Comparison of ENCODE assay signal across 1 cellular context in the genomic region with DNA sequence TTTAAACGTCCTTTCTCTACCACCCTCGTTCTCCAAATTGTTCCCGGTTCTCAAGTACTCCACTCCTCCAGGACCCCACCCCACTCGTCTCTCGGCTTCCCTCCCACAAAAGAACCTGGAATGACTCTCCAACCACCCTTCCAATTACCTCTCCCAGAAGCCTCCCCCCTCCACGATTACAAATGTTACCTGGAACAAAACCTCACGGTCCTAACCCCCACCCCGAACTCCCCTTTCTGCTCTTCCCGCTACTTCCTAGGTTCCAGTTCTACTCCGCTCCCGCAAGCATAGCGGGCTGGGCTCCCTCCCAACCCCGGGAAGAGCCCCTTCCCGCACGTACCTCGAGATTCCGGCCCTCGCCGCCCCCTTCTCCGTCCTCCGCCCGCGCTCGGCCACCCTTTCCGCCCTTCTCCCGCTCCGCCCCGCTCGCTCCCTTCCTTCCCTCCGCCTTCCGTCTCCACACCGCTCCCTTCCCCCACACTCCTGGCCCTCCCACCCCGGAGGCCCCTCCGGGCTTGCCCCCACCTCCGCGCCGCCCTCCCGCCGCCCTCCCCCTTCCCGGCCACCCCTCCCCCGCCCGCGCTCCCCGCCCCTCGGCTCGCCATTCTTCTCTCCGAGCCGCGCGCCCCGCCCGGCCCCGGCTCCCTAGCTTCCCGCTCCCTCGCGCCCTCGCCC.
TF ChIP-seq lines count a peak whose summit lies in the region.

No MANE protein-coding gene starts in this region.

TF ChIP-seq in HepG2, 621 proteins besides CTCF, POLR2A, EP300 and RAD21 (continued from another document and continues in another):
- TF ChIP-seq TRAFD1 (CRISPR knock-in tag; IDR thresholded peaks at IDR 0.05; ENCODE audit: borderline replicate concordance) (no peak), CC2D1A (CRISPR knock-in tag; IDR thresholded peaks at IDR 0.05) (0 out of 2 replicates have a peak, but pooled peaks have one; percentile 65), CREBL2 (CRISPR knock-in tag; IDR thresholded peaks at IDR 0.05; ENCODE audit: borderline replicate concordance) (no peak), ZFP41 (CRISPR knock-in tag; IDR thresholded peaks at IDR 0.05; ENCODE audit: borderline replicate concordance) (0 out of 2 replicates have a peak, but pooled peaks have one; percentile 44), PHB2 (IDR thresholded peaks at IDR 0.05; ENCODE audit: partially characterized antibody) (no peak), NONO (IDR thresholded peaks at IDR 0.05) (no peak), NONO (CRISPR knock-in tag; conservative IDR thresholded peaks at IDR 0.05) (0 out of 2 replicates have a peak, but pooled peaks have one; percentile 43), HOXA7 (CRISPR knock-in tag; IDR thresholded peaks at IDR 0.05) (peak; percentile 82; the same call in 1 of the 2 replicates), HNF1B (CRISPR knock-in tag; IDR thresholded peaks at IDR 0.05) (peak; percentile 33; the same call in 1 of the 2 replicates), ZNF609 (CRISPR knock-in tag; IDR thresholded peaks at IDR 0.05; ENCODE audit: borderline replicate concordance) (peak; percentile 30), ZNF550 (CRISPR knock-in tag; IDR thresholded peaks at IDR 0.05; ENCODE audit: borderline replicate concordance) (no peak), ATF7 (IDR thresholded peaks at IDR 0.05) (no peak), ATF7 (CRISPR knock-in tag; IDR thresholded peaks at IDR 0.05) (no peak), NRL (CRISPR knock-in tag; IDR thresholded peaks at IDR 0.05; ENCODE audit: borderline replicate concordance) (peak; percentile 65; the same call in 1 of the 2 replicates), SIX1 (CRISPR knock-in tag; IDR thresholded peaks at IDR 0.05; ENCODE audit: borderline replicate concordance) (no peak), KMT2A (CRISPR knock-in tag; IDR thresholded peaks at IDR 0.05) (no peak), ZNF230 (CRISPR knock-in tag; IDR thresholded peaks at IDR 0.05) (0 out of 2 replicates have a peak, but pooled peaks have one; percentile 2), FOXK1 (CRISPR knock-in tag; IDR thresholded peaks at IDR 0.05; ENCODE audit: borderline replicate concordance, low read depth) (no peak), ZNF552 (CRISPR knock-in tag; IDR thresholded peaks at IDR 0.05; ENCODE audit: borderline replicate concordance) (0 out of 2 replicates have a peak, but pooled peaks have one; percentile 33), XBP1 (CRISPR knock-in tag; IDR thresholded peaks at IDR 0.05) (no peak), ZNF780A (CRISPR knock-in tag; IDR thresholded peaks at IDR 0.05) (no peak), PRMT3 (CRISPR knock-in tag; IDR thresholded peaks at IDR 0.05; ENCODE audit: borderline replicate concordance, low read depth) (0 out of 2 replicates have a peak, but pooled peaks have one; percentile 0), FOXK2 (IDR thresholded peaks at IDR 0.05) (no peak), ZNF460 (CRISPR knock-in tag; IDR thresholded peaks at IDR 0.05; ENCODE audit: borderline replicate concordance) (no peak), ZNF879 (CRISPR knock-in tag; IDR thresholded peaks at IDR 0.05) (no peak), CHD2 (IDR thresholded peaks at IDR 0.05; ENCODE audit: low read depth, low read length) (peak; percentile 65; the same call in 1 of the 2 replicates), ZNF768 (CRISPR knock-in tag; IDR thresholded peaks at IDR 0.05) (no peak), ZNF616 (CRISPR knock-in tag; IDR thresholded peaks at IDR 0.05; ENCODE audit: low read depth) (no peak), PRDM4 (CRISPR knock-in tag; IDR thresholded peaks at IDR 0.05; ENCODE audit: borderline replicate concordance) (no peak), TBX2 (CRISPR knock-in tag; IDR thresholded peaks at IDR 0.05; ENCODE audit: borderline replicate concordance) (0 out of 2 replicates have a peak, but pooled peaks have one; percentile 38), AGO1 (IDR thresholded peaks at IDR 0.05; ENCODE audit: low read depth, low read length, poor library complexity, severe bottlenecking) (peak; percentile 53), HIVEP1 (CRISPR knock-in tag; IDR thresholded peaks at IDR 0.05) (no peak), RXRB (CRISPR knock-in tag; IDR thresholded peaks at IDR 0.05; ENCODE audit: borderline replicate concordance) (peak; percentile 25; the same call in 1 of the 2 replicates), PCBP1 (IDR thresholded peaks at IDR 0.05; ENCODE audit: borderline replicate concordance, low read depth, low read length) (0 out of 2 replicates have a peak, but pooled peaks have one; percentile 61), ZZZ3 (CRISPR knock-in tag; IDR thresholded peaks at IDR 0.05; ENCODE audit: borderline replicate concordance) (no peak; the same call in 1 of the 2 replicates), ZNF335 (CRISPR knock-in tag; IDR thresholded peaks at IDR 0.05) (no peak), ZFX (CRISPR knock-in tag; IDR thresholded peaks at IDR 0.05; ENCODE audit: low read depth) (no peak), PLRG1 (conservative IDR thresholded peaks at IDR 0.05) (no peak), ELF1 (CRISPR knock-in tag; IDR thresholded peaks at IDR 0.05) (no peak), ATRX (CRISPR knock-in tag; IDR thresholded peaks at IDR 0.05; ENCODE audit: borderline replicate concordance) (no peak), ZSCAN22 (CRISPR knock-in tag; IDR thresholded peaks at IDR 0.05) (peak; percentile 58; the same call in 1 of the 2 replicates), ZNF589 (CRISPR knock-in tag; conservative IDR thresholded peaks at IDR 0.05) (0 out of 2 replicates have a peak, but pooled peaks have one; percentile 27)
- TF ChIP-seq, protein P1, sequence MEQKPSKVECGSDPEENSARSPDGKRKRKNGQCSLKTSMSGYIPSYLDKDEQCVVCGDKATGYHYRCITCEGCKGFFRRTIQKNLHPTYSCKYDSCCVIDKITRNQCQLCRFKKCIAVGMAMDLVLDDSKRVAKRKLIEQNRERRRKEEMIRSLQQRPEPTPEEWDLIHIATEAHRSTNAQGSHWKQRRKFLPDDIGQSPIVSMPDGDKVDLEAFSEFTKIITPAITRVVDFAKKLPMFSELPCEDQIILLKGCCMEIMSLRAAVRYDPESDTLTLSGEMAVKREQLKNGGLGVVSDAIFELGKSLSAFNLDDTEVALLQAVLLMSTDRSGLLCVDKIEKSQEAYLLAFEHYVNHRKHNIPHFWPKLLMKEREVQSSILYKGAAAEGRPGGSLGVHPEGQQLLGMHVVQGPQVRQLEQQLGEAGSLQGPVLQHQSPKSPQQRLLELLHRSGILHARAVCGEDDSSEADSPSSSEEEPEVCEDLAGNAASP (CRISPR knock-in tag; IDR thresholded peaks at IDR 0.05; ENCODE audit: borderline replicate concordance): 0 out of 2 replicates have a peak, but pooled peaks have one; percentile 29
- TF ChIP-seq, protein P2, sequence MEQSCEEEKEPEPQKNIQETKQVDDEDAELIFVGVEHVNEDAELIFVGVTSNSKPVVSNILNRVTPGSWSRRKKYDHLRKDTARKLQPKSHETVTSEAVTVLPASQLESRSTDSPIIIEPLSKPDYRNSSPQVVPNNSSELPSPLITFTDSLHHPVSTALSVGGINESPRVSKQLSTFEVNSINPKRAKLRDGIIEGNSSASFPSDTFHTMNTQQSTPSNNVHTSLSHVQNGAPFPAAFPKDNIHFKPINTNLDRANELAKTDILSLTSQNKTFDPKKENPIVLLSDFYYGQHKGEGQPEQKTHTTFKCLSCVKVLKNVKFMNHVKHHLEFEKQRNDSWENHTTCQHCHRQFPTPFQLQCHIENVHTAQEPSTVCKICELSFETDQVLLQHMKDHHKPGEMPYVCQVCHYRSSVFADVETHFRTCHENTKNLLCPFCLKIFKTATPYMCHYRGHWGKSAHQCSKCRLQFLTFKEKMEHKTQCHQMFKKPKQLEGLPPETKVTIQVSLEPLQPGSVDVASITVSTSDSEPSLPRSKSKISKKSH (CRISPR knock-in tag; IDR thresholded peaks at IDR 0.05; ENCODE audit: borderline replicate concordance): peak; percentile 71; the same call in 1 of the 2 replicates
- TF ChIP-seq, protein P3, sequence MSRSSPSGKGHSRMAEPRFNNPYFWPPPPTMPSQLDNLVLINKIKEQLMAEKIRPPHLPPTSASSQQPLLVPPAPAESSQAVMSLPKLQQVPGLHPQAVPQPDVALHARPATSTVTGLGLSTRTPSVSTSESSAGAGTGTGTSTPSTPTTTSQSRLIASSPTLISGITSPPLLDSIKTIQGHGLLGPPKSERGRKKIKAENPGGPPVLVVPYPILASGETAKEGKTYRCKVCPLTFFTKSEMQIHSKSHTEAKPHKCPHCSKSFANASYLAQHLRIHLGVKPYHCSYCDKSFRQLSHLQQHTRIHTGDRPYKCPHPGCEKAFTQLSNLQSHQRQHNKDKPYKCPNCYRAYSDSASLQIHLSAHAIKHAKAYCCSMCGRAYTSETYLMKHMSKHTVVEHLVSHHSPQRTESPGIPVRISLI (CRISPR knock-in tag; IDR thresholded peaks at IDR 0.05; ENCODE audit: borderline replicate concordance): 0 out of 2 replicates have a peak, but pooled peaks have one; percentile 15
